In the genomic region with DNA sequence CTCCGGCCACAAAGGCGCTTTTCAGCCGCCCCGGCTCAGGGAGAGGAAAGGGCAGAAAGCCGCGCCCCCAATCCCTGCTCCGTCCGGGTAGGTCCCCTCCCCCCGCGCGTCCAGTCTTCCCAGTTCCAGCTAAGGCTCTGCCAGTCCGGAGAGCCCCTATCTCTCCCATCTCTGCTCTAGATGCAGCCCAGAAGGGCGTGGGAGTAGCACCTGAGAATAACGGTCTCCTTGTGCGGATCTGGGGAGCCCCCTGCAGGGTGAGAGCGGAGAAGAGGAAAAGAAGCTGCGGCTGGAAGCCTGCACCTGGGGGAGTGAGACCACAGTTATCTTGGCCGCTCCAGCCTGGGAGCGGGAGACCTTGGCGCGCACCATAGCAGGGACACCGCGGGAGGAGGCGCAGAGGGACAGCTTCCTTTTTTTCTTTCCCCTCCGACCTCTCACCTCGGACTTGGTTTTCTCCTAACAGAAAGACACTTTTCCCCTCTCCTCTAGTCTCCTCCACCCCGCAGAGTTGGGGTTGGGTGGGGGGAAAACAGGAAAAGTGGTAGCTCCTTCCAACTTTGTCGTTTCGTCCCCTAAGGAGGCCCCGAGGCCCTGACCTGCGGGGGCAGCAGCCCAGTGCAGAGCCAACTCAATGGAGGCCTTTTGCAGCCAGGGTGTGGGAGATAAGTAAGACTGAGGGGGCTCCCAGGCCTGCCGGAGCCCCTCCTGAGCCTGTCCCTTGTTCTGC, we compare ENCODE assay signal across 9 cellular contexts. TPM values are rescaled to one million over a fixed set of nuclear protein-coding genes. Genes with fewer than 3 reads are reported as not detected.
DNase-seq lines count a peak whose midpoint lies in the region; ATAC-seq and TF ChIP-seq lines count a peak whose summit lies in the region.
"Had no signal": no experiment of that assay in that cellular context is flagged by ENCODE, and none has a peak within 500 bp of the region (broad histone marks: within the 10 kb centered on the region; RNA-seq: fewer than 3 reads in every experiment).

No MANE protein-coding gene starts in this region.

- H3K9me3 ChIP-seq in Panc1 (ENCODE audit: control insufficient read depth, insufficient read depth, low read depth, low read length) (no peaks in the 10 kb centered on the region), gastrocnemius medialis (no peaks in the 10 kb centered on the region)

- H3K36me3 ChIP-seq in Panc1 (ENCODE audit: control insufficient read depth, insufficient read depth, low read length): no peaks in the 10 kb centered on the region
- peaks cover 0 to 7% of the 10 kb centered on the region in 2 donors for H3K36me3 ChIP-seq in gastrocnemius medialis

- CTCF ChIA-PET in Panc1 (lab: Charles Lee): interaction anchor here (0.5 to 1.6 kb wide), 7 partner anchors 18 to 77 kb away, joined by 3 to 9 read pairs (median 4); a partner anchor contains a TSS

- POLR2A ChIA-PET in Panc1 (lab: Charles Lee): interaction anchor here (0.5 to 1.2 kb wide), 4 partner anchors 22 to 341 kb away, joined by 3 to 6 read pairs (median 4); a partner anchor contains a TSS

- TF ChIP-seq CTCF in Panc1 (IDR thresholded peaks at IDR 0.05): peak; percentile 80
- peak in 1 of 5 experiments; percentile 28 for TF ChIP-seq CTCF in gastrocnemius medialis (IDR thresholded peaks at IDR 0.05 in 4 of 5, conservative IDR thresholded peaks at IDR 0.05 in 1 of 5)

- ATAC-seq in Panc1 (peak; percentile 54), left cardiac atrium (peak in 1 of 2 donors; percentile 9), gastrocnemius medialis (no peak), GM21515 (IDR thresholded peaks at IDR 0.05; ENCODE audit: unreplicated experiment) (no peak), HG03159 (IDR thresholded peaks at IDR 0.05; ENCODE audit: unreplicated experiment) (no peak)
- ATAC-seq: left colon had no signal

- H3K4me3 ChIP-seq in Panc1 (ENCODE audit: low read depth in 2 of 2, low read length in 2 of 2) (peak overlapping the region; percentile 32 to 52), gastrocnemius medialis (peak overlapping the region in 3 of 4 donors; percentile 10 to 29 (median 28))

- DNase-seq in SKM-1 treated with dmso at 0.1 percent for 144 hours (lab: John Stamatoyannopoulos, UW; ENCODE audit: unreplicated experiment) (peak; percentile 5), SKM-1 (lab: John Stamatoyannopoulos, UW; ENCODE audit: unreplicated experiment) (no peak), Panc1 (ENCODE audit: low read depth, low spot score) (no peak), left cardiac atrium (peak; percentile 67), gastrocnemius medialis (no peak)
- DNase-seq in activated naive CD4-positive, alpha-beta T cell (lab: John Stamatoyannopoulos, UW): peak in 3 of 4 experiments; percentile 10 to 45 (median 11)

- intact Hi-C loops in Panc1 (cut with micrococcal nuclease; ENCODE audit: unreplicated experiment): no loop called here
- intact Hi-C loops in left cardiac atrium (cut with DNase I): no loop called here
- intact Hi-C loops in gastrocnemius medialis (cut with DNase I; ENCODE audit: low total_unique reads): no loop called here

- in situ Hi-C loops in Panc1 (cut with HindIII; ENCODE audit: low pct_unique_long_range_greater_than_20kb, low sequenced_read_pairs): no loop called here
- in situ Hi-C loops in gastrocnemius medialis (cut with MboI; ENCODE audit: low sequenced_read_pairs in 4 of 4): loop anchor here in 1 of 4 donors (25.0 kb wide), 1 partner anchor 145 kb away; no protein-coding TSS in a partner anchor

- BruUV-seq in Panc1 (replicated peaks; lab: Mats Ljungman, UMichigan): no TSS peak

- H3K4me1 ChIP-seq in Panc1 (ENCODE audit: control insufficient read depth, insufficient read depth, low read length) (peaks cover 40% of the 10 kb centered on the region), gastrocnemius medialis (peaks cover 25 to 31% of the 10 kb centered on the region in 2 donors)

- TF ChIP-seq POLR2A in gastrocnemius medialis (IDR thresholded peaks at IDR 0.05): no peak

- H3K27ac ChIP-seq in Panc1 (ENCODE audit: low read length) (peak overlapping the region; percentile 61), gastrocnemius medialis (no peak overlapping the region)

- no peaks in the 10 kb centered on the region for H3K27me3 ChIP-seq in Panc1 (ENCODE audit: control insufficient read depth, insufficient read depth, low read length)
- peaks cover 57 to 63% (median 60%) of the 10 kb centered on the region in 3 donors for H3K27me3 ChIP-seq in gastrocnemius medialis

RNA-seq across cellular contexts. Expression of a gene that starts 2.4 kb away (rescaled TPM):
- total RNA-seq in Panc1 (2021; ENCODE audit: unreplicated experiment) (1.9 TPM), left cardiac atrium (1 to 10 TPM in 1 of 2 donors, under 1 TPM in 1; 0.97 to 1.0 TPM), gastrocnemius medialis (under 1 TPM in 3 of 4 donors, not detected in 1; 0.09 to 0.36 (median 0.15) TPM)
- polyA plus RNA-seq in Panc1 (2012; ENCODE audit: insufficient read length): 2.1 TPM

RNA-seq across cellular contexts. Expression of a gene that starts 18.4 kb away (rescaled TPM):
- total RNA-seq in Panc1 (2021; ENCODE audit: unreplicated experiment) (34.4 TPM), left cardiac atrium (10 to 100 TPM; 24.4 to 46.0 TPM), gastrocnemius medialis (10 to 100 TPM; 11.1 to 27.2 (median 15.9) TPM)
- 32.6 TPM for polyA plus RNA-seq in Panc1 (2012; ENCODE audit: insufficient read length)

RNA-seq across cellular contexts. Expression of a gene that starts 22.5 kb away (rescaled TPM):
- total RNA-seq in Panc1 (2021; ENCODE audit: unreplicated experiment) (4.7 TPM), left cardiac atrium (under 1 TPM; 0.24 to 0.41 TPM), gastrocnemius medialis (under 1 TPM in 2 of 4 donors, not detected in 2; 0.46 to 0.71 TPM)
- 5.1 TPM for polyA plus RNA-seq in Panc1 (2012; ENCODE audit: insufficient read length)
- total RNA-seq: left colon had no signal

RNA-seq across cellular contexts. Expression of a gene that starts 31.7 kb away (rescaled TPM):
- total RNA-seq in Panc1 (2021; ENCODE audit: unreplicated experiment): 64.7 TPM
- 49.9 TPM for polyA plus RNA-seq in Panc1 (2012; ENCODE audit: insufficient read length)
- 10 to 100 TPM; 44.1 to 47.4 TPM for total RNA-seq in left cardiac atrium
- 10 to 100 TPM; 36.0 to 99.0 (median 71.3) TPM for total RNA-seq in gastrocnemius medialis

RNA-seq across cellular contexts. Expression of a gene that starts 38.9 kb away (rescaled TPM):
- total RNA-seq in Panc1 (2021; ENCODE audit: unreplicated experiment) (1,275 TPM), left cardiac atrium (100 to 1,000 TPM; 577 to 615 TPM), gastrocnemius medialis (1,000 to 10,000 TPM in 1 of 4 donors, 100 to 1,000 TPM in 3; 124 to 1,632 (median 402) TPM)
- 1,220 TPM for polyA plus RNA-seq in Panc1 (2012; ENCODE audit: insufficient read length)

Comparison
In these comparisons a context has a peak if more than half of its experiments do, and no peak if none do; other contexts are left out.
1. DNase-seq: peak in SKM-1 treated with dmso at 0.1 percent for 144 hours (single experiment), activated naive CD4-positive, alpha-beta T cell (3 of 4) and left cardiac atrium (single experiment); none in SKM-1 (single experiment), Panc1 (single experiment) and gastrocnemius medialis (0 of 2).